8 cellular contexts compared by ENCODE assay signal in the genomic region with DNA sequence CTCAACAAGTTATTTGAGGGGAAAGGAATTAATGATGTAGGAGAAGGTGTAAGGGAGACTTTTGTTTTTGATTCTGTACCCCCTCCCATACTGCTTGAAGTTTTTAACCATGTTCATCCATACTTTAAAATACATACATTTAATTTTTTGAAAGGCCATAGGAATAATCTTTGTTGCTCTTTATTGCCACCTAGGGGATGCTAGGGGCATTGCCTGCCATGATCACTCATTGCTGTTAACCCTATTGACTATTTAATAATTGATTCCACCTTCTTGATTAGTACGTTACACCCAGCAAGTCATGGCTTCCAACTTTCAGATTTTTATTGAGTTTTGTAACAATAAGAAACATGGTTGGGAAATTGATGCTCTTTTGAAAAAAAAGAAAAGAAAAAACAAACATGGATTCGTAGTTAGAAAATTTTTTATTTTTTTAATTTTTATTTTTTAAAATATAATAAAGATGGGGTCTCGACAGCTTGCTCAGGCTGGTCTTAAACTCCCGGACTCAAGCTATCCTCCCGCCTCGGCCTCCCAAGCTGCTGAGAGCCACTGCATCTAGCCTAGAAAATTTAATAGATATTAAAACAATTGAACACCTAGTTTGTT. TPM values are rescaled to one million over a fixed set of nuclear protein-coding genes. Genes with fewer than 3 reads are reported as not detected.
A peak's percentile ranks its signal among the peaks of the same experiment; 100 is the strongest.
DNase-seq lines count a peak whose midpoint lies in the region; ATAC-seq and TF ChIP-seq lines count a peak whose summit lies in the region.

No MANE protein-coding gene starts in this region.

- no peaks in the 10 kb centered on the region for H3K27me3 Mint-ChIP-seq in activated CD4-positive, alpha-beta T cell treated with anti-CD3 and anti-CD28 coated beads for 36 hours
- H3K27me3 Mint-ChIP-seq in mesothelial cell of epicardium (ENCODE audit: low read depth): peaks cover 43% of the 10 kb centered on the region

- peak; percentile 53 for ATAC-seq in activated CD4-positive, alpha-beta T cell treated with anti-CD3 and anti-CD28 coated beads for 36 hours
- ATAC-seq in GM19395 (IDR thresholded peaks at IDR 0.05; ENCODE audit: unreplicated experiment) (no peak), GM21515 (IDR thresholded peaks at IDR 0.05; ENCODE audit: unreplicated experiment) (no peak)

- peak; percentile 95 for TF ChIP-seq CTCF in cardiac fibroblast (IDR thresholded peaks at IDR 0.05; ENCODE audit: low read depth, low read length)
- peak; percentile 70 for TF ChIP-seq CTCF in mesothelial cell of epicardium (IDR thresholded peaks at IDR 0.05; ENCODE audit: unreplicated experiment)

- H3K36me3 Mint-ChIP-seq in activated CD4-positive, alpha-beta T cell treated with anti-CD3 and anti-CD28 coated beads for 36 hours (ENCODE audit: low read depth): no peaks in the 10 kb centered on the region
- no peaks in the 10 kb centered on the region for H3K36me3 Mint-ChIP-seq in mesothelial cell of epicardium

- no peaks in the 10 kb centered on the region for H3K4me1 Mint-ChIP-seq in activated CD4-positive, alpha-beta T cell treated with anti-CD3 and anti-CD28 coated beads for 36 hours
- H3K4me1 Mint-ChIP-seq in mesothelial cell of epicardium: no peaks in the 10 kb centered on the region

- H3K4me3 ChIP-seq in cardiac fibroblast (replicated peaks in 1 of 2; ENCODE audit: low read depth in 2 of 2, low read length in 2 of 2): no peak overlapping the region

- peak; percentile 61 for DNase-seq in activated CD4-positive, alpha-beta T cell treated with anti-CD3 and anti-CD28 coated beads for 36 hours
- DNase-seq in activated CD4-positive, alpha-beta T cell treated with anti-CD3 and anti-CD28 coated beads for 1 hour: no peak
- peak; percentile 25 for DNase-seq in HPDE6-E6E7 (ENCODE audit: extremely low spot score)
- peak; percentile 17 to 47 for DNase-seq in SHP77 (lab: John Stamatoyannopoulos, UW)
- DNase-seq in cardiac fibroblast (ENCODE audit: low read depth in 2 of 2): peak; percentile 31 to 38
- no peak for DNase-seq in mesothelial cell of epicardium (ENCODE audit: low spot score in 2 of 2, unreplicated experiment in 2 of 2)

- POLR2A ChIA-PET in activated CD4-positive, alpha-beta T cell treated with anti-CD3 and anti-CD28 coated beads for 36 hours (lab: Charles Lee): no interaction called here

- intact Hi-C loops in activated CD4-positive, alpha-beta T cell treated with anti-CD3 and anti-CD28 coated beads for 36 hours (cut with DNase I, micrococcal nuclease): loop anchor here in 1 of 2 experiments (1.0 kb wide), 1 partner anchor 215 kb away; no protein-coding TSS in a partner anchor

- H3K4me3 Mint-ChIP-seq in activated CD4-positive, alpha-beta T cell treated with anti-CD3 and anti-CD28 coated beads for 36 hours: no peak overlapping the region
- H3K4me3 Mint-ChIP-seq in mesothelial cell of epicardium: no peak overlapping the region

- CTCF ChIA-PET in activated CD4-positive, alpha-beta T cell treated with anti-CD3 and anti-CD28 coated beads for 36 hours (lab: Charles Lee): interaction anchor here (0.8 to 1.5 kb wide), 5 partner anchors 11 to 277 kb away, joined by 3 to 5 read pairs (median 4); no protein-coding TSS in a partner anchor

- no peak overlapping the region for H3K27ac Mint-ChIP-seq in activated CD4-positive, alpha-beta T cell treated with anti-CD3 and anti-CD28 coated beads for 36 hours
- no peak overlapping the region for H3K27ac Mint-ChIP-seq in mesothelial cell of epicardium

- H3K9me3 Mint-ChIP-seq in activated CD4-positive, alpha-beta T cell treated with anti-CD3 and anti-CD28 coated beads for 36 hours (ENCODE audit: low read depth): no peaks in the 10 kb centered on the region
- H3K9me3 Mint-ChIP-seq in mesothelial cell of epicardium: no peaks in the 10 kb centered on the region

RNA-seq across cellular contexts. Expression of a gene that starts 8.5 kb away (rescaled TPM):
- total RNA-seq in activated CD4-positive, alpha-beta T cell treated with anti-CD3 and anti-CD28 coated beads for 36 hours: 10 to 100 TPM; 18.0 to 21.7 TPM
- total RNA-seq in mesothelial cell of epicardium: 27.6 to 33.9 TPM (median 30.5 TPM) in 3 replicates

Comparison
In these comparisons a context has a peak if more than half of its experiments do, and no peak if none do; other contexts are left out.
1. DNase-seq: peak in activated CD4-positive, alpha-beta T cell treated with anti-CD3 and anti-CD28 coated beads for 36 hours (single experiment), HPDE6-E6E7 (single experiment), SHP77 (2 of 2) and cardiac fibroblast (2 of 2); none in activated CD4-positive, alpha-beta T cell treated with anti-CD3 and anti-CD28 coated beads for 1 hour (single experiment) and mesothelial cell of epicardium (0 of 2).